ENCODE assay signal across 12 cellular contexts in the genomic region with DNA sequence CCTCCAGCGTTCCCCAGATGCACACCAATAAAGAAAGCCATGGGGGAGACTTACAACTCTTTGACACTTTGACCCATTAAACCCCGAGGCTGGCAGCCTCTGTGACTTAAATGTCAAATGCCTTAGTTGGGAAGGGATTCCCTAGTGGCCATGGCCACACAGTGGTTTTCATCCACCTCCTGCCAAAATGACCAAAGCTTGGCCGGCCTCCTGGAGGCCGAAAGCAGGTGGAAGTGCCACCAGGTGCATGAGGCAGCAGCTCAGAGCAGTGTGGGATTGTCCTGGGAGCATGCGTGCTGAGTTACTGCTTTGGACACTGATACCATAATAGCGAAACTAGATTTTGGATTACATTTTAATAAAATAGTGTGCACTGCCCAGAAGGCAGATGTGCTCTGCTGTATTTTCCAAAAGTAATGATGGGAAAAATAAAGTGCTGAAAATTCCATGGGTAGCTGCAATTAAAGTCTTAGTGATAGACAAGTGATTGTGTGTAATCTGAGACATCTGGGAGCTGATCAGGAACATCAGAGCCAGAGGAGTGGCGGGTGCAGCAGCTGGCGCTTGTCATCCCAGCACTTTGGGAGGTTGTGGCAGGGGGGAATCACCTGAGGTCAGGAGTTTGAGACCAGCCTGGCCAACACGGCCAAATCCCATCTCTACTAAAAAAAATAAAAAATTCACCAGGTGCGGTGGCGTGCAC.
"Had no signal": no experiment of that assay in that cellular context is flagged by ENCODE, and none has a peak within 500 bp of the region (broad histone marks: within the 10 kb centered on the region; RNA-seq: fewer than 3 reads in every experiment).

No MANE protein-coding gene starts in this region.

- H3K4me1 ChIP-seq: right atrium auricular region had no signal

- H3K27me3 ChIP-seq: adrenal gland, right atrium auricular region, spleen had no signal

- H3K27ac ChIP-seq: right atrium auricular region, spleen had no signal

- DNase-seq: activated naive CD4-positive, alpha-beta T cell treated with anti-CD3 and anti-CD28 coated beads, Interleukin-2, amount 10 ng/mL, durations not matched to agents 7 days and 5 days; central memory CD4-positive, alpha-beta T cell; cortex of kidney; effector CD8-positive, alpha-beta T cell; kidney glomerular epithelial cell; naive thymus-derived CD4-positive, alpha-beta T cell; spleen; stimulated activated CD4-positive, alpha-beta T cell treated with anti-CD3 and anti-CD28 coated beads, Interleukin-1b, Interleukin-23, amount 100 ng/mL, for 48 hours; stimulated activated naive CD4-positive, alpha-beta T cell; substantia nigra had no signal

- H3K4me3 ChIP-seq: adrenal gland, right atrium auricular region, spleen had no signal

- H3K9me3 ChIP-seq: adrenal gland, right atrium auricular region, spleen had no signal
